Comparison of ENCODE assay signal across 8 cellular contexts in genomic region chr4:184807797-184808718, GRCh38. TPM values are rescaled to one million over a fixed set of nuclear protein-coding genes. Genes with fewer than 3 reads are reported as not detected.
DNase-seq lines count a peak whose midpoint lies in the region; ATAC-seq and TF ChIP-seq lines count a peak whose summit lies in the region.

No MANE protein-coding gene starts in this region.

- DNase-seq in HAP-1 (ENCODE audit: low spot score in 2 of 2) (peak; percentile 64 to 82), Panc1 (ENCODE audit: low read depth, low spot score) (no peak), fibroblast of the aortic adventitia (ENCODE audit: low read depth) (peak; percentile 72), prostate gland (ENCODE audit: low spot score) (no peak), KG1 (lab: John Stamatoyannopoulos, UW) (no peak), Karpas-422 (no peak), HuH-7 (ENCODE audit: low spot score) (no peak)
- no peak for DNase-seq in activated CD4-positive, alpha-beta T cell treated with anti-CD3 and anti-CD28 coated beads, Interleukin-2, amount 50 U/mL, for 48 hours

- H3K27me3 ChIP-seq in HAP-1 (ENCODE audit: low read depth) (no peaks in the 10 kb centered on the region), Panc1 (ENCODE audit: control insufficient read depth, insufficient read depth, low read length) (no peaks in the 10 kb centered on the region), prostate gland (replicated peaks; ENCODE audit: insufficient read depth) (no peaks in the 10 kb centered on the region), Karpas-422 (ENCODE audit: low read length) (no peaks in the 10 kb centered on the region)

- H3K4me1 ChIP-seq in HAP-1 (peaks cover 24% of the 10 kb centered on the region), Panc1 (ENCODE audit: control insufficient read depth, insufficient read depth, low read length) (peaks cover 14% of the 10 kb centered on the region; the same call in 1 of the 2 replicates), prostate gland (replicated peaks) (peaks cover 22% of the 10 kb centered on the region), Karpas-422 (ENCODE audit: low read length) (peaks cover 2% of the 10 kb centered on the region)

- no peaks in the 10 kb centered on the region for H3K79me2 ChIP-seq in Karpas-422 (ENCODE audit: low read length)

- H3K9me2 ChIP-seq in Karpas-422 (replicated peaks; ENCODE audit: insufficient read depth, low read length), result no peaks in the 10 kb centered on the region

- CTCF ChIA-PET in Panc1 (lab: Charles Lee), result no interaction called here

- H4K20me1 ChIP-seq in Karpas-422 (ENCODE audit: insufficient read depth, low read depth, low read length), result no peaks in the 10 kb centered on the region

- no peak overlapping the region for H3K9ac ChIP-seq in Karpas-422 (ENCODE audit: low read length)

- intact Hi-C loops in Panc1 (cut with micrococcal nuclease; ENCODE audit: unreplicated experiment), result no loop called here
- intact Hi-C loops in prostate gland (cut with DNase I), result no loop called here

- H3K9me3 ChIP-seq in HAP-1, result no peaks in the 10 kb centered on the region
- H3K9me3 ChIP-seq in Panc1 (ENCODE audit: control insufficient read depth, insufficient read depth, low read depth, low read length), result no peaks in the 10 kb centered on the region
- no peaks in the 10 kb centered on the region for H3K9me3 ChIP-seq in prostate gland
- no peaks in the 10 kb centered on the region for H3K9me3 ChIP-seq in Karpas-422 (ENCODE audit: low read length)

- in situ Hi-C loops in HAP-1 (cut with MboI; ENCODE audit: low sequenced_read_pairs), result no loop called here
- in situ Hi-C loops in Panc1 (cut with HindIII; ENCODE audit: low pct_unique_long_range_greater_than_20kb, low sequenced_read_pairs), result no loop called here

- TF ChIP-seq POLR2A in prostate gland (IDR thresholded peaks at IDR 0.05), result no peak

- H3K36me3 ChIP-seq in HAP-1 (replicated peaks) (no peaks in the 10 kb centered on the region), Panc1 (ENCODE audit: control insufficient read depth, insufficient read depth, low read length) (no peaks in the 10 kb centered on the region), prostate gland (no peaks in the 10 kb centered on the region), Karpas-422 (ENCODE audit: insufficient read depth, low read length) (no peaks in the 10 kb centered on the region)

- no peak overlapping the region for H2AFZ ChIP-seq in Karpas-422 (ENCODE audit: low read length)

- H3K27ac ChIP-seq in Panc1 (ENCODE audit: low read length), result no peak overlapping the region
- peak overlapping the region; percentile 81 to 89 for H3K27ac ChIP-seq in prostate gland
- H3K27ac ChIP-seq in Karpas-422 (ENCODE audit: low read length), result no peak overlapping the region

- ATAC-seq in Panc1, result 0 out of 2 replicates have a peak, but pooled peaks have one; percentile 38

- H3K4me3 ChIP-seq in HAP-1 (no peak overlapping the region), Panc1 (ENCODE audit: low read depth in 2 of 2, low read length in 2 of 2) (no peak overlapping the region), fibroblast of the aortic adventitia (ENCODE audit: low read depth, low read length) (no peak overlapping the region), prostate gland (no peak overlapping the region), Karpas-422 (ENCODE audit: low read length) (no peak overlapping the region)

- 29% methylated on average over 9 of the region's 9 CpGs for whole genome bisulfite sequencing in prostate gland

- TF ChIP-seq CTCF in Panc1 (IDR thresholded peaks at IDR 0.05), result no peak
- TF ChIP-seq CTCF in fibroblast of the aortic adventitia (IDR thresholded peaks at IDR 0.05; ENCODE audit: insufficient read depth, low read length), result no peak
- TF ChIP-seq CTCF in prostate gland (IDR thresholded peaks at IDR 0.05), result no peak

- POLR2A ChIA-PET in Panc1 (lab: Charles Lee), result no interaction called here

- no peak overlapping the region for H3K4me2 ChIP-seq in Karpas-422 (ENCODE audit: low read depth, low read length, poor library complexity, severe bottlenecking)

- BruUV-seq in Panc1 (replicated peaks; lab: Mats Ljungman, UMichigan), result no TSS peak

RNA-seq across cellular contexts. Expression of gene ACSL1, which starts 17.7 kb away (rescaled TPM):
- total RNA-seq in Panc1 (2021; ENCODE audit: unreplicated experiment) (15.4 TPM), fibroblast of the aortic adventitia (ENCODE audit: low replicate concordance) (26.2 and 26.3 TPM in 2 replicates), prostate gland (100 to 1,000 TPM in 1 of 2 donors, 10 to 100 TPM in 1; 71.7 to 157 TPM)
- 10.1 TPM for polyA plus RNA-seq in Panc1 (2012; ENCODE audit: insufficient read length)
- total RNA-seq in Karpas-422 (2014; rRNA removed; shearing (Covaris generic); ENCODE audit: low replicate concordance), result 1.4 and 3.1 TPM in 2 replicates

Comparison
In these comparisons a context has a peak if more than half of its experiments do, and no peak if none do; other contexts are left out.
1. DNase-seq: peak in HAP-1 (2 of 2) and fibroblast of the aortic adventitia (single experiment); none in Panc1 (single experiment), prostate gland (single experiment), KG1 (single experiment), Karpas-422 (single experiment), activated CD4-positive, alpha-beta T cell treated with anti-CD3 and anti-CD28 coated beads, Interleukin-2, amount 50 U/mL, for 48 hours (0 of 2) and HuH-7 (single experiment).
2. H3K27ac ChIP-seq: peak in prostate gland (2 of 2); none in Panc1 (single experiment) and Karpas-422 (single experiment).